ENCODE assay signal across 15 cellular contexts in genomic region chr6:71194730-71195129, GRCh38.
A peak's percentile ranks its signal among the peaks of the same experiment; 100 is the strongest.
DNase-seq lines count a peak whose midpoint lies in the region; ATAC-seq, FAIRE-seq and TF ChIP-seq lines count a peak whose summit lies in the region.
"Had no signal": no experiment of that assay in that cellular context is flagged by ENCODE, and none has a peak within 500 bp of the region (broad histone marks: within the 10 kb centered on the region; RNA-seq: fewer than 3 reads in every experiment).

No MANE protein-coding gene starts in this region.

- no peak overlapping the region for H3K56ac ChIP-seq in mesendoderm (ENCODE audit: low read length)

- H3K4me2 ChIP-seq in mesendoderm (ENCODE audit: low read length), result no peak overlapping the region

- H3K36me3 Mint-ChIP-seq in activated T-cell treated with anti-CD3 and anti-CD28 coated beads, Interleukin-2, amount 50 U/mL, for 72 hours (ENCODE audit: insufficient read depth in 2 of 2), result no peaks in the 10 kb centered on the region
- H3K36me3 Mint-ChIP-seq: CD4-positive, CD25-positive, alpha-beta regulatory T cell had no signal

- no peak overlapping the region for H3K27ac Mint-ChIP-seq in activated T-cell treated with anti-CD3 and anti-CD28 coated beads, Interleukin-2, amount 50 U/mL, for 72 hours
- H3K27ac Mint-ChIP-seq: CD4-positive, CD25-positive, alpha-beta regulatory T cell had no signal

- no peak overlapping the region for H4K5ac ChIP-seq in mesendoderm (ENCODE audit: low read length)

- no peak overlapping the region for H3K27ac ChIP-seq in mesendoderm (ENCODE audit: low read depth, low read length)
- no peak overlapping the region for H3K27ac ChIP-seq in effector memory CD4-positive, alpha-beta T cell (ENCODE audit: insufficient read depth, low read length, poor library complexity, severe bottlenecking)
- H3K27ac ChIP-seq: tibial nerve, VCaP had no signal

- no peak overlapping the region for H4K8ac ChIP-seq in mesendoderm (ENCODE audit: low read depth, low read length)

- no peaks in the 10 kb centered on the region for H3K79me1 ChIP-seq in mesendoderm (ENCODE audit: low read length)

- H2BK15ac ChIP-seq in mesendoderm (replicated peaks; ENCODE audit: low read depth), result no peak overlapping the region

- H3K36me3 ChIP-seq in bronchial epithelial cell (ENCODE audit: control insufficient read depth, insufficient read depth, low read length) (no peaks in the 10 kb centered on the region), mesendoderm (ENCODE audit: control insufficient read depth, insufficient read depth, low read length) (no peaks in the 10 kb centered on the region)
- no peaks in the 10 kb centered on the region for H3K36me3 ChIP-seq in effector memory CD4-positive, alpha-beta T cell (ENCODE audit: control insufficient read depth, insufficient read depth, low read length)
- H3K36me3 ChIP-seq: tibial nerve had no signal

- ATAC-seq in activated T-cell treated with anti-CD3 and anti-CD28 coated beads, Interleukin-2, amount 50 U/mL, for 72 hours (replicated peaks in 1 of 2), result no peak
- ATAC-seq: HCT116 had no signal

- no peaks in the 10 kb centered on the region for H3K9me3 ChIP-seq in effector memory CD4-positive, alpha-beta T cell (ENCODE audit: control insufficient read depth, low read length)
- H3K9me3 ChIP-seq: tibial nerve had no signal

- H3K9ac ChIP-seq in mesendoderm (ENCODE audit: low read length), result no peak overlapping the region

- H3K18ac ChIP-seq in mesendoderm (ENCODE audit: low read length), result no peak overlapping the region

- H3K4me1 ChIP-seq in mesendoderm (ENCODE audit: control insufficient read depth, low read depth, low read length), result no peaks in the 10 kb centered on the region
- H3K4me1 ChIP-seq in effector memory CD4-positive, alpha-beta T cell (ENCODE audit: control insufficient read depth, insufficient read depth, low read length, poor library complexity, severe bottlenecking), result no peaks in the 10 kb centered on the region

- no CpG with 5 or more reads among the region's 1 CpG for WGBS in mesendoderm (ENCODE audit: extremely low coverage, insufficient coverage, low lambda C conversion rate)
- WGBS in lower leg skin, 2 donors, result 91% methylated on average over 1 of the region's 1 CpG

- no peak overlapping the region for H3K4ac ChIP-seq in mesendoderm (ENCODE audit: low read depth, low read length)

- H2AK5ac ChIP-seq in mesendoderm (ENCODE audit: low read length), result no peak overlapping the region

- TF ChIP-seq POLR2A in lower leg skin (IDR thresholded peaks at IDR 0.05), result no peak

- H2BK5ac ChIP-seq in mesendoderm (ENCODE audit: low read length), result no peak overlapping the region

- H3K27me3 Mint-ChIP-seq in activated T-cell treated with anti-CD3 and anti-CD28 coated beads, Interleukin-2, amount 50 U/mL, for 72 hours (ENCODE audit: low read depth), result peaks cover 7% of the 10 kb centered on the region
- H3K27me3 Mint-ChIP-seq: CD4-positive, CD25-positive, alpha-beta regulatory T cell; progenitor cell of endocrine pancreas had no signal

- no peak overlapping the region for H2BK120ac ChIP-seq in mesendoderm (ENCODE audit: low read depth, low read length)

- no peaks in the 10 kb centered on the region for H3K4me1 Mint-ChIP-seq in activated T-cell treated with anti-CD3 and anti-CD28 coated beads, Interleukin-2, amount 50 U/mL, for 72 hours (ENCODE audit: low read depth)
- H3K4me1 Mint-ChIP-seq: CD4-positive, CD25-positive, alpha-beta regulatory T cell had no signal

- H3K23ac ChIP-seq in mesendoderm (ENCODE audit: low read length), result no peak overlapping the region

- no peaks in the 10 kb centered on the region for H3K27me3 ChIP-seq in bronchial epithelial cell (ENCODE audit: control insufficient read depth, insufficient read depth, low read length)
- H3K27me3 ChIP-seq in mesendoderm (ENCODE audit: insufficient read depth, low read length, poor library complexity), result no peaks in the 10 kb centered on the region
- H3K27me3 ChIP-seq in effector memory CD4-positive, alpha-beta T cell (replicated peaks; ENCODE audit: control insufficient read depth, insufficient read depth, low read length, poor library complexity, severe bottlenecking), result peaks cover 3% of the 10 kb centered on the region
- H3K27me3 ChIP-seq: tibial nerve had no signal

- H3K4me3 Mint-ChIP-seq in activated T-cell treated with anti-CD3 and anti-CD28 coated beads, Interleukin-2, amount 50 U/mL, for 72 hours, result no peak overlapping the region
- H3K4me3 Mint-ChIP-seq: CD4-positive, CD25-positive, alpha-beta regulatory T cell had no signal

- no peak for FAIRE-seq in bronchial epithelial cell (lab: Jason Lieb, UNC)

- TF ChIP-seq CTCF in bronchial epithelial cell (IDR thresholded peaks at IDR 0.05; ENCODE audit: insufficient read depth, low read length, severe bottlenecking) (no peak), lower leg skin (IDR thresholded peaks at IDR 0.05) (no peak)

- no peaks in the 10 kb centered on the region for H3K9me3 Mint-ChIP-seq in activated T-cell treated with anti-CD3 and anti-CD28 coated beads, Interleukin-2, amount 50 U/mL, for 72 hours

- intact Hi-C loops in lower leg skin (cut with DNase I; ENCODE audit: low total_unique reads), result no loop called here

- H3K79me2 ChIP-seq in mesendoderm (ENCODE audit: control insufficient read depth, insufficient read depth, low read length), result no peaks in the 10 kb centered on the region

- DNase-seq in AG08396 (ENCODE audit: low spot score) (peak; percentile 58), HT1080 (ENCODE audit: low read depth) (peak; percentile 54), bronchial epithelial cell (ENCODE audit: low read depth) (peak; percentile 55), mesendoderm (peak; percentile 60), lower leg skin (ENCODE audit: low spot score in 2 of 2) (no peak), NCI-H774 (lab: John Stamatoyannopoulos, UW) (no peak)
- no peak for DNase-seq in effector memory CD4-positive, alpha-beta T cell
- DNase-seq in activated T-cell treated with anti-CD3 and anti-CD28 coated beads, Interleukin-2, amount 50 U/mL, for 72 hours, result no peak
- DNase-seq: activated naive CD4-positive, alpha-beta T cell; CD4-positive, CD25-positive, alpha-beta regulatory T cell; cerebellar nuclear complex had no signal

- H3K4me3 ChIP-seq in bronchial epithelial cell (ENCODE audit: low read depth, low read length) (no peak overlapping the region), mesendoderm (ENCODE audit: low read length) (no peak overlapping the region), lower leg skin (ENCODE audit: low read depth, poor library complexity, severe bottlenecking) (no peak overlapping the region)
- no peak overlapping the region for H3K4me3 ChIP-seq in effector memory CD4-positive, alpha-beta T cell (ENCODE audit: insufficient read depth, low read depth, low read length, poor library complexity, severe bottlenecking)
- H3K4me3 ChIP-seq: tibial nerve had no signal

Comparison
In these comparisons a context has a peak if more than half of its experiments do, and no peak if none do; other contexts are left out.
1. DNase-seq: peak in AG08396 (single experiment), HT1080 (single experiment), bronchial epithelial cell (single experiment) and mesendoderm (single experiment); none in effector memory CD4-positive, alpha-beta T cell (0 of 3), lower leg skin (0 of 2), activated T-cell treated with anti-CD3 and anti-CD28 coated beads, Interleukin-2, amount 50 U/mL, for 72 hours (0 of 2) and NCI-H774 (single experiment).